Comparison of ENCODE assay signal across 8 cellular contexts in genomic region chr1:62436466-62437272, GRCh38. TPM values are rescaled to one million over a fixed set of nuclear protein-coding genes. Genes with fewer than 3 reads are reported as not detected.
A peak's percentile ranks its signal among the peaks of the same experiment; 100 is the strongest.
DNase-seq lines count a peak whose midpoint lies in the region; ATAC-seq and TF ChIP-seq lines count a peak whose summit lies in the region.

Gene USP1 (plus strand): TSS chr1:62437049. CDS start chr1:62439868, 2,819 bp downstream.

- H3K4me1 Mint-ChIP-seq in Calu3 (ENCODE audit: low read depth, unreplicated experiment) = peaks cover 26% of the 10 kb centered on the region
- H3K4me1 Mint-ChIP-seq in endothelial cell (ENCODE audit: unreplicated experiment) = peaks cover 13% of the 10 kb centered on the region

- no peaks in the 10 kb centered on the region for H3K9me3 ChIP-seq in OCI-LY3 (ENCODE audit: insufficient read depth, low read length)

- peak within 1 kb of the TSS; percentile 69 for H3K4me2 ChIP-seq in OCI-LY3 (ENCODE audit: low read length)

- no peaks in the 10 kb centered on the region for H3K27me3 ChIP-seq in OCI-LY3 (ENCODE audit: low read depth, low read length)

- H3K9ac ChIP-seq in OCI-LY3 (ENCODE audit: low read length) = peak within 1 kb of the TSS; percentile 97

- H3K4me3 Mint-ChIP-seq in Calu3 (ENCODE audit: low read depth, unreplicated experiment) = peak within 1 kb of the TSS; percentile 70
- peak within 1 kb of the TSS; percentile 95 for H3K4me3 Mint-ChIP-seq in endothelial cell (ENCODE audit: unreplicated experiment)

- DNase-seq in Calu3 (peak; percentile 98), HuH-7 (ENCODE audit: low spot score) (peak; percentile 90), endothelial cell (ENCODE audit: low spot score) (peak; percentile 93), midbrain (lab: John Stamatoyannopoulos, UW) (peak; percentile 99)
- peak; percentile 94 for DNase-seq in activated CD8-positive, alpha-beta memory T cell treated with anti-CD3 and anti-CD28 coated beads, Interleukin-2, amount 50 U/mL, for 48 hours
- DNase-seq in stimulated activated CD8-positive, alpha-beta memory T cell treated with anti-CD3 and anti-CD28 coated beads, Interleukin-2, amount 100 ng/mL, for 1 hour (ENCODE audit: low read depth in 2 of 2) = peak; percentile 89 to 94

- CTCF ChIA-PET in Calu3 (lab: Charles Lee) = no interaction called here

- H4K20me1 ChIP-seq in OCI-LY3 (ENCODE audit: insufficient read depth, low read length) = peaks cover 35% of the 10 kb centered on the region

- H3K36me3 ChIP-seq in OCI-LY3 (replicated peaks; ENCODE audit: low read depth, low read length) = peaks cover 10% of the 10 kb centered on the region

- peak within 1 kb of the TSS; percentile 98 for H3K4me3 ChIP-seq in OCI-LY3 (ENCODE audit: low read length)

- BruUV-seq in Calu3 (replicated peaks; lab: Mats Ljungman, UMichigan) = no TSS peak

- H3K27ac Mint-ChIP-seq in Calu3 (ENCODE audit: unreplicated experiment) (peak within 1 kb of the TSS; percentile 84), endothelial cell (ENCODE audit: unreplicated experiment) (peak within 1 kb of the TSS; percentile 99)

- peak; percentile 75 for ATAC-seq in GM21515 (IDR thresholded peaks at IDR 0.05; ENCODE audit: unreplicated experiment)

- peaks cover 2% of the 10 kb centered on the region for H3K27me3 Mint-ChIP-seq in Calu3 (ENCODE audit: unreplicated experiment)
- peaks cover 7% of the 10 kb centered on the region for H3K27me3 Mint-ChIP-seq in endothelial cell (ENCODE audit: unreplicated experiment)

- peak within 1 kb of the TSS; percentile 54; the same call in 1 of the 2 replicates for H2AFZ ChIP-seq in OCI-LY3 (ENCODE audit: low read depth, low read length)

- H3K9me3 Mint-ChIP-seq in Calu3 (ENCODE audit: low read depth, unreplicated experiment) (peaks cover 2% of the 10 kb centered on the region), endothelial cell (ENCODE audit: unreplicated experiment) (no peaks in the 10 kb centered on the region)

- peak within 1 kb of the TSS; percentile 95 for H3K27ac ChIP-seq in OCI-LY3 (ENCODE audit: low read length)

- H3K79me2 ChIP-seq in OCI-LY3 (ENCODE audit: low read length) = peaks cover 58% of the 10 kb centered on the region

- peaks cover 18% of the 10 kb centered on the region for H3K4me1 ChIP-seq in OCI-LY3 (ENCODE audit: low read length)

- intact Hi-C loops in Calu3 (cut with micrococcal nuclease; ENCODE audit: unreplicated experiment) = no loop called here

- H3K36me3 Mint-ChIP-seq in Calu3 (ENCODE audit: insufficient read depth, unreplicated experiment) (peaks cover 53% of the 10 kb centered on the region), endothelial cell (ENCODE audit: low read depth, unreplicated experiment) (peaks cover 4% of the 10 kb centered on the region)

- no peak for TF ChIP-seq CTCF in Calu3 (IDR thresholded peaks at IDR 0.05; ENCODE audit: unreplicated experiment)
- TF ChIP-seq CTCF in OCI-LY3 (IDR thresholded peaks at IDR 0.05; ENCODE audit: low read depth, low read length) = no peak
- no peak for TF ChIP-seq CTCF in endothelial cell (IDR thresholded peaks at IDR 0.05; ENCODE audit: unreplicated experiment)

RNA-seq across cellular contexts. Expression of gene USP1, which starts in this region (rescaled TPM):
- total RNA-seq in Calu3 (2022) (44.7 and 49.8 TPM in 2 replicates), endothelial cell (ENCODE audit: unreplicated experiment) (20.0 TPM)

Comparison
In these comparisons a context has a peak if more than half of its experiments do, and no peak if none do; other contexts are left out.
1. Peak in every context shown above with its lines: DNase-seq, ATAC-seq, H3K4me3 ChIP-seq and H3K27ac ChIP-seq.